Comparison of ENCODE assay signal across 25 cellular contexts in genomic region chr20:35054804-35055203, GRCh38. TPM values are rescaled to one million over a fixed set of nuclear protein-coding genes. Genes with fewer than 3 reads are reported as not detected.
DNase-seq lines count a peak whose midpoint lies in the region; ATAC-seq and TF ChIP-seq lines count a peak whose summit lies in the region.
"Had no signal": no experiment of that assay in that cellular context is flagged by ENCODE, and none has a peak within 500 bp of the region (broad histone marks: within the 10 kb centered on the region; RNA-seq: fewer than 3 reads in every experiment).

No MANE protein-coding gene starts in this region.

- peaks cover 32% of the 10 kb centered on the region for H3K4me1 Mint-ChIP-seq in activated naive CD4-positive, alpha-beta T cell treated with anti-CD3 and anti-CD28 coated beads for 36 hours (ENCODE audit: low read depth)
- peaks cover 38% of the 10 kb centered on the region for H3K4me1 Mint-ChIP-seq in stimulated activated memory B cell treated with anti-CD40 and anti-IgM and Interleukin-4, amounts not matched to agents 10 μg/mL and 1 μg/mL and 100 μg/mL, for 72 hours

- peaks cover 5% of the 10 kb centered on the region; the same call in 1 of the 2 replicates for H4K20me1 ChIP-seq in KMS-11 (ENCODE audit: insufficient read depth)

- CTCF ChIA-PET in activated naive CD4-positive, alpha-beta T cell treated with anti-CD3 and anti-CD28 coated beads for 36 hours (lab: Charles Lee), result interaction anchor here (1.3 kb wide), 1 partner anchor 40 kb away, joined by 3 read pairs; no protein-coding TSS in a partner anchor

- no peaks in the 10 kb centered on the region for H3K9me3 Mint-ChIP-seq in activated naive CD4-positive, alpha-beta T cell treated with anti-CD3 and anti-CD28 coated beads for 36 hours
- peaks cover 3% of the 10 kb centered on the region for H3K9me3 Mint-ChIP-seq in stimulated activated memory B cell treated with anti-CD40 and anti-IgM and Interleukin-4, amounts not matched to agents 10 μg/mL and 1 μg/mL and 100 μg/mL, for 72 hours
- H3K9me3 Mint-ChIP-seq: activated naive CD4-positive, alpha-beta T cell treated with anti-CD3 and anti-CD28 coated beads, Interleukin-2, amount 50 U/mL, for 24 hours; IgD-negative memory B cell had no signal

- H3K4me3 Mint-ChIP-seq in activated naive CD4-positive, alpha-beta T cell treated with anti-CD3 and anti-CD28 coated beads for 36 hours, result no peak overlapping the region
- no peak overlapping the region for H3K4me3 Mint-ChIP-seq in stimulated activated memory B cell treated with anti-CD40 and anti-IgM and Interleukin-4, amounts not matched to agents 10 μg/mL and 1 μg/mL and 100 μg/mL, for 72 hours
- H3K4me3 Mint-ChIP-seq: activated naive CD4-positive, alpha-beta T cell treated with anti-CD3 and anti-CD28 coated beads, Interleukin-2, amount 50 U/mL, for 24 hours; nephron had no signal

- peak overlapping the region; percentile 39; the same call in 1 of the 2 replicates for H3K4me2 ChIP-seq in KMS-11

- H3K36me3 Mint-ChIP-seq in activated naive CD4-positive, alpha-beta T cell treated with anti-CD3 and anti-CD28 coated beads for 36 hours (ENCODE audit: low read depth), result peaks cover 28% of the 10 kb centered on the region
- H3K36me3 Mint-ChIP-seq in stimulated activated memory B cell treated with anti-CD40 and anti-IgM and Interleukin-4, amounts not matched to agents 10 μg/mL and 1 μg/mL and 100 μg/mL, for 72 hours, result peaks cover 39% of the 10 kb centered on the region

- H3K79me2 ChIP-seq in KMS-11 (ENCODE audit: insufficient read depth, low read depth), result peaks cover 21% of the 10 kb centered on the region; the same call in 1 of the 2 replicates

- intact Hi-C loops in activated naive CD4-positive, alpha-beta T cell treated with anti-CD3 and anti-CD28 coated beads for 36 hours (cut with micrococcal nuclease), result loop anchor here (1.0 to 2.0 kb wide), 2 partner anchors 30 to 38 kb away; partner anchors contain the start of gene TRPC4AP
- intact Hi-C loops in esophagus squamous epithelium (cut with DNase I), result no loop called here

- no peak for TF ChIP-seq POLR2A in esophagus squamous epithelium (IDR thresholded peaks at IDR 0.05)

- H3K27ac ChIP-seq in KMS-11, result no peak overlapping the region
- no peak overlapping the region for H3K27ac ChIP-seq in esophagus squamous epithelium
- H3K27ac ChIP-seq in foreskin keratinocyte, result no peak overlapping the region
- H3K27ac ChIP-seq: C4-2B, HL-60, prostate gland, WERI-Rb-1 had no signal

- H3K27me3 ChIP-seq in KMS-11 (ENCODE audit: insufficient read depth, low read depth), result no peaks in the 10 kb centered on the region
- H3K27me3 ChIP-seq in adipocyte (replicated peaks; ENCODE audit: control insufficient read depth, insufficient read depth, low read length), result no peaks in the 10 kb centered on the region
- no peaks in the 10 kb centered on the region for H3K27me3 ChIP-seq in esophagus squamous epithelium
- H3K27me3 ChIP-seq in foreskin keratinocyte, result no peaks in the 10 kb centered on the region
- H3K27me3 ChIP-seq: MG63 had no signal

- TF ChIP-seq CTCF in KMS-11 (conservative IDR thresholded peaks at IDR 0.05; ENCODE audit: low read depth, low read length) (no peak), esophagus squamous epithelium (IDR thresholded peaks at IDR 0.05) (no peak), foreskin keratinocyte (conservative IDR thresholded peaks at IDR 0.05) (no peak)

- no peak overlapping the region for H3K9ac ChIP-seq in KMS-11
- H3K9ac ChIP-seq in adipocyte (ENCODE audit: low read length), result no peak overlapping the region

- H3K9me3 ChIP-seq in adipocyte (ENCODE audit: control insufficient read depth, low read length) (no peaks in the 10 kb centered on the region), esophagus squamous epithelium (no peaks in the 10 kb centered on the region)
- H3K9me3 ChIP-seq: MG63, prostate gland had no signal

- WGBS in esophagus squamous epithelium, 2 donors, result 91 to 94% methylated on average over 3 of the region's 3 CpGs

- H3K4me3 ChIP-seq in KMS-11 (IDR thresholded peaks at IDR 0.05; ENCODE audit: insufficient read depth, low read depth, low read length), result no peak overlapping the region
- H3K4me3 ChIP-seq in adipocyte (ENCODE audit: low read length), result peak overlapping the region; percentile 61
- H3K4me3 ChIP-seq in esophagus squamous epithelium, result no peak overlapping the region
- H3K4me3 ChIP-seq: MG63, prostate gland had no signal

- H3K36me3 ChIP-seq in KMS-11 (ENCODE audit: insufficient read depth), result no peaks in the 10 kb centered on the region
- H3K36me3 ChIP-seq in adipocyte (ENCODE audit: control insufficient read depth, insufficient read depth, low read length, severe bottlenecking), result peaks cover 34% of the 10 kb centered on the region
- peaks cover 0 to 72% (median 5%) of the 10 kb centered on the region in 3 donors for H3K36me3 ChIP-seq in esophagus squamous epithelium
- H3K36me3 ChIP-seq: prostate gland had no signal

- no peak for DNase-seq in activated naive CD4-positive, alpha-beta T cell treated with anti-CD3 and anti-CD28 coated beads for 36 hours
- no peak for DNase-seq in activated naive CD4-positive, alpha-beta T cell treated with anti-CD3 and anti-CD28 coated beads, Interleukin-2, amount 50 U/mL, for 16 hours
- DNase-seq in adipocyte (ENCODE audit: low read depth) (no peak), esophagus squamous epithelium (lab: John Stamatoyannopoulos, UW) (no peak), globus pallidus (ENCODE audit: low spot score) (no peak), foreskin keratinocyte (no peak)
- DNase-seq: dermis blood vessel endothelial cell, foreskin melanocyte, mesendoderm, MG63, NCI-H1436 treated with DMSO at 0.1 percent for 48 hours, NCI-H2171 treated with DMSO at 0.1 percent for 48 hours, NCI-H69, OCI-M1, SHP77 treated with DMSO at 0.1 percent for 48 hours, WERI-Rb-1 had no signal

- H3K4me1 ChIP-seq in KMS-11 (ENCODE audit: low read depth, poor library complexity, severe bottlenecking), result peaks cover 47% of the 10 kb centered on the region
- H3K4me1 ChIP-seq in adipocyte (ENCODE audit: control insufficient read depth, insufficient read depth, low read length), result peaks cover 27% of the 10 kb centered on the region
- H3K4me1 ChIP-seq in esophagus squamous epithelium, result no peaks in the 10 kb centered on the region
- H3K4me1 ChIP-seq in foreskin keratinocyte, result no peaks in the 10 kb centered on the region
- H3K4me1 ChIP-seq: prostate gland had no signal

- H3K27me3 Mint-ChIP-seq in activated naive CD4-positive, alpha-beta T cell treated with anti-CD3 and anti-CD28 coated beads for 36 hours (ENCODE audit: low read depth), result no peaks in the 10 kb centered on the region
- H3K27me3 Mint-ChIP-seq in stimulated activated memory B cell treated with anti-CD40 and anti-IgM and Interleukin-4, amounts not matched to agents 10 μg/mL and 1 μg/mL and 100 μg/mL, for 72 hours, result no peaks in the 10 kb centered on the region
- H3K27me3 Mint-ChIP-seq: activated naive CD4-positive, alpha-beta T cell treated with anti-CD3 and anti-CD28 coated beads, Interleukin-2, amount 50 U/mL, for 24 hours; IgD-negative memory B cell had no signal

- H3K27ac Mint-ChIP-seq in activated naive CD4-positive, alpha-beta T cell treated with anti-CD3 and anti-CD28 coated beads for 36 hours, result peak overlapping the region; percentile 93
- H3K27ac Mint-ChIP-seq in stimulated activated memory B cell treated with anti-CD40 and anti-IgM and Interleukin-4, amounts not matched to agents 10 μg/mL and 1 μg/mL and 100 μg/mL, for 72 hours, result peak overlapping the region; percentile 75
- H3K27ac Mint-ChIP-seq: nephron had no signal

- no peak overlapping the region for H2AFZ ChIP-seq in KMS-11 (ENCODE audit: low read depth)

- ATAC-seq in stimulated activated memory B cell treated with anti-CD40 and anti-IgM and Interleukin-4, amounts not matched to agents 10 μg/mL and 1 μg/mL and 100 μg/mL, for 72 hours, result no peak
- ATAC-seq in foreskin keratinocyte, result no peak
- ATAC-seq: HCT116 had no signal

RNA-seq across cellular contexts. Expression of gene TRPC4AP, which starts 37.8 kb away (rescaled TPM):
- 10 to 100 TPM; 49.6 to 51.7 TPM for total RNA-seq in activated naive CD4-positive, alpha-beta T cell treated with anti-CD3 and anti-CD28 coated beads for 36 hours
- 10 to 100 TPM; 35.2 to 50.4 (median 47.2) TPM for total RNA-seq in esophagus squamous epithelium
- total RNA-seq in foreskin keratinocyte, result 55.5 and 63.0 TPM in 2 replicates
- polyA plus RNA-seq in foreskin keratinocyte, result 44.5 and 47.9 TPM in 2 replicates
